19 cellular contexts compared by ENCODE assay signal in genomic region chr7:30310674-30311362, GRCh38.
"Had no signal": no experiment of that assay in that cellular context is flagged by ENCODE, and none has a peak within 500 bp of the region (broad histone marks: within the 10 kb centered on the region; RNA-seq: fewer than 3 reads in every experiment).

No MANE protein-coding gene starts in this region.

- H3K4me3 Mint-ChIP-seq: activated naive CD8-positive, alpha-beta T cell treated with anti-CD3 and anti-CD28 coated beads for 36 hours; nephron progenitor cell had no signal

- H3K27ac ChIP-seq: epithelial cell of prostate, gastroesophageal sphincter, heart left ventricle, left lung, tibial nerve had no signal

- H3K9me3 ChIP-seq: gastroesophageal sphincter, heart left ventricle, left lung, tibial nerve had no signal

- H3K36me3 ChIP-seq: gastroesophageal sphincter, heart left ventricle, left lung, tibial nerve had no signal

- H3K9me3 Mint-ChIP-seq: nephron progenitor cell had no signal

- DNase-seq: activated CD4-positive, alpha-beta T cell treated with anti-CD3 and anti-CD28 coated beads for 1 hour; activated naive CD8-positive, alpha-beta T cell treated with anti-CD3 and anti-CD28 coated beads for 36 hours; amniotic stem cell; dermis blood vessel endothelial cell; effector memory CD4-positive, alpha-beta T cell; heart left ventricle; left lung; midbrain; nephron progenitor cell; occipital lobe; stimulated activated CD4-positive, alpha-beta T cell treated with anti-CD3 and anti-CD28 coated beads, Interleukin-12 subunit alpha, Interleukin-12 subunit beta, amount 100 ng/mL, for 4 hours; stimulated activated CD4-positive, alpha-beta T cell treated with anti-CD3 and anti-CD28 coated beads, Interleukin-1b, Interleukin-23, amount 100 ng/mL, for 48 hours; stimulated activated CD8-positive, alpha-beta memory T cell treated with anti-CD3 and anti-CD28 coated beads, Interleukin-4, amount 100 ng/mL, for 48 hours; stimulated activated naive CD4-positive, alpha-beta T cell treated with Interleukin-2 at 50 U/mL for 16 hours; T1000 had no signal

- H3K4me3 ChIP-seq: gastroesophageal sphincter, heart left ventricle, left lung, tibial nerve had no signal

- H3K27ac Mint-ChIP-seq: activated naive CD8-positive, alpha-beta T cell treated with anti-CD3 and anti-CD28 coated beads for 36 hours; nephron progenitor cell; progenitor cell of endocrine pancreas had no signal

- H3K27me3 Mint-ChIP-seq: activated naive CD8-positive, alpha-beta T cell treated with anti-CD3 and anti-CD28 coated beads for 36 hours; progenitor cell of endocrine pancreas had no signal

- H3K27me3 ChIP-seq: gastroesophageal sphincter, heart left ventricle, left lung, tibial nerve had no signal
